In the genomic region with DNA sequence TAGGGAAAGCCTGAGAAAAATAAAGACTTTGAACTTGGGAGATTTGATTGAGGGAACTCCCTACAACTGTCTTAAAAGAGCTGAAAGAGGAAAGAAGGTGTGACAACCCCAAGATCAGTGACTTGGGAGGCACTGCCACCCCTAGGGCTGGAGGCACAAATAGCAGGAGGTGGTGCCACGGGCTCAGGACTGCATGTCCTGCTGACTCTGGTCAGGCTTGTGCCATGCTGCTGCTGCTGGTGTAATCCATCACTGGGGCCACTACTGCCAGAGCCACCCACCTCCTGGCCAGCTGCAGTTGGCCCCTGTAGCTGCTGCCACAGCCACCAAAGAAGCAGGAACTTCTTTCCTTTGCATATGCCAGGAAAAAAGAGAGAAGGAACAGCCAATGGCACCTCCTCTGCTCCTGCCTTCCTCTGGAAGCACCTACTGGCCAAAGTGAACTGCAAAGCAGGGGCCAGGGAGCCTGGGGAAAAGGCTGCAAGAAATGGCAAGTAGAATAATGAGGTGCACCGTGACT, we compare ENCODE assay signal across 21 cellular contexts.
"Had no signal": no experiment of that assay in that cellular context is flagged by ENCODE, and none has a peak within 500 bp of the region (broad histone marks: within the 10 kb centered on the region; RNA-seq: fewer than 3 reads in every experiment).

No MANE protein-coding gene starts in this region.

- H3K9me3 Mint-ChIP-seq: nephron; stimulated activated naive CD8-positive, alpha-beta T cell treated with anti-CD3 and anti-CD28 coated beads, Interleukin-15, amount 100 ng/mL, for 72 hours had no signal

- H3K27ac Mint-ChIP-seq: naive thymus-derived CD4-positive, alpha-beta T cell; nephron; neural progenitor cell had no signal

- DNase-seq: cortex of kidney; effector CD4-positive, alpha-beta T cell; gastrocnemius medialis; kidney; left lung; mesenchymal stem cell; midbrain; ovary; psoas muscle; right cardiac atrium; sigmoid colon; stimulated activated CD4-positive, alpha-beta T cell treated with anti-CD3 and anti-CD28 coated beads, Interleukin-2, amount 100 ng/mL, for 48 hours; stimulated activated naive CD4-positive, alpha-beta T cell; stimulated activated naive CD8-positive, alpha-beta T cell treated with anti-CD3 and anti-CD28 coated beads, Interleukin-15, amount 100 ng/mL, for 72 hours; tibial artery; upper lobe of left lung; uterus had no signal

- H3K36me3 Mint-ChIP-seq: neural progenitor cell had no signal

- H3K4me3 Mint-ChIP-seq: naive thymus-derived CD4-positive, alpha-beta T cell; nephron; neural progenitor cell; stimulated activated naive CD8-positive, alpha-beta T cell treated with anti-CD3 and anti-CD28 coated beads, Interleukin-15, amount 100 ng/mL, for 72 hours had no signal

- H3K4me1 Mint-ChIP-seq: nephron; stimulated activated naive CD8-positive, alpha-beta T cell treated with anti-CD3 and anti-CD28 coated beads, Interleukin-15, amount 100 ng/mL, for 72 hours had no signal

- ATAC-seq: esophagus mucosa; gastrocnemius medialis; left lung; naive thymus-derived CD4-positive, alpha-beta T cell; psoas muscle; right cardiac atrium; stimulated activated naive CD8-positive, alpha-beta T cell treated with anti-CD3 and anti-CD28 coated beads, Interleukin-15, amount 100 ng/mL, for 72 hours had no signal
